ENCODE assay signal across 9 cellular contexts in genomic region chr6:158666637-158667359, GRCh38. TPM values are rescaled to one million over a fixed set of nuclear protein-coding genes. Genes with fewer than 3 reads are reported as not detected.
DNase-seq lines count a peak whose midpoint lies in the region; ATAC-seq and TF ChIP-seq lines count a peak whose summit lies in the region.
"Had no signal": no experiment of that assay in that cellular context is flagged by ENCODE, and none has a peak within 500 bp of the region (broad histone marks: within the 10 kb centered on the region; RNA-seq: fewer than 3 reads in every experiment).

No MANE protein-coding gene starts in this region.

- peak; percentile 83 for ATAC-seq in memory B cell (ENCODE audit: low read depth)
- no peak for ATAC-seq in WTC11

- DNase-seq in AG04450 (ENCODE audit: low read depth, low spot score) (no peak), HuH-7 (ENCODE audit: low spot score) (peak; percentile 47), MCF 10A (ENCODE audit: unreplicated experiment) (peak; percentile 76), memory B cell (ENCODE audit: low spot score in 2 of 2) (no peak), H7 (no peak), WTC11 (ENCODE audit: low spot score) (no peak), dedifferentiated amniotic fluid mesenchymal stem cell (ENCODE audit: extremely low spot score) (no peak), HT-29 (ENCODE audit: low spot score) (no peak)
- DNase-seq: NCI-H2171 treated with DMSO at 0.1 percent for 48 hours had no signal

- H3K27ac ChIP-seq in AG04450 (ENCODE audit: low read depth, low read length): peak overlapping the region; percentile 11

- H3K36me3 ChIP-seq in H7 (replicated peaks; ENCODE audit: control insufficient read depth, insufficient read depth, low read length): no peaks in the 10 kb centered on the region

- intact Hi-C loops in MCF 10A (cut with micrococcal nuclease): no loop called here

- POLR2A ChIA-PET in AG04450 (lab: Yijun Ruan, JAX) (no interaction called here), MCF 10A (lab: Yijun Ruan, JAX) (interaction anchor here (0.5 to 1.6 kb wide), 3 partner anchors 22 to 25 kb away, joined by 3 to 8 read pairs (median 4); partner anchors contain the start of gene DYNLT1), WTC11 (lab: Charles Lee) (no interaction called here)

- no peak for TF ChIP-seq CTCF in AG04450 (IDR thresholded peaks at IDR 0.05; ENCODE audit: low read depth, low read length)
- no peak for TF ChIP-seq CTCF in MCF 10A (IDR thresholded peaks at IDR 0.05; ENCODE audit: unreplicated experiment)
- TF ChIP-seq CTCF in WTC11 (IDR thresholded peaks at IDR 0.05): no peak

- H3K36me3 Mint-ChIP-seq in MCF 10A (ENCODE audit: insufficient read depth, unreplicated experiment): no peaks in the 10 kb centered on the region
- no peaks in the 10 kb centered on the region for H3K36me3 Mint-ChIP-seq in memory B cell
- no peaks in the 10 kb centered on the region for H3K36me3 Mint-ChIP-seq in WTC11

- H3K9me3 Mint-ChIP-seq in MCF 10A (ENCODE audit: unreplicated experiment) (no peaks in the 10 kb centered on the region), memory B cell (no peaks in the 10 kb centered on the region), WTC11 (no peaks in the 10 kb centered on the region)

- no TSS peak for BruUV-seq in MCF 10A (replicated peaks; lab: Mats Ljungman, UMichigan)

- H3K27me3 Mint-ChIP-seq in MCF 10A (ENCODE audit: insufficient read depth, unreplicated experiment) (no peaks in the 10 kb centered on the region), memory B cell (no peaks in the 10 kb centered on the region), WTC11 (ENCODE audit: low read depth) (peaks cover 2% of the 10 kb centered on the region; the same call in 1 of the 2 replicates)

- no peaks in the 10 kb centered on the region; the same call in 1 of the 2 replicates for H3K9me3 ChIP-seq in AG04450 (ENCODE audit: control insufficient read depth, insufficient read depth, low read length)

- H3K27me3 ChIP-seq in AG04450 (ENCODE audit: control insufficient read depth, insufficient read depth, low read length) (peaks cover 2% of the 10 kb centered on the region), H7 (ENCODE audit: control insufficient read depth, insufficient read depth, low read length) (no peaks in the 10 kb centered on the region)

- peak overlapping the region; percentile 54 for H3K27ac Mint-ChIP-seq in MCF 10A (ENCODE audit: low read depth, unreplicated experiment)
- H3K27ac Mint-ChIP-seq in memory B cell: peak overlapping the region; percentile 66
- H3K27ac Mint-ChIP-seq in WTC11: no peak overlapping the region

- H3K4me3 ChIP-seq in AG04450 (ENCODE audit: low read depth, low read length) (no peak overlapping the region), H7 (ENCODE audit: insufficient read depth, low read depth, low read length) (no peak overlapping the region)

- CTCF ChIA-PET in AG04450 (lab: Charles Lee): interaction anchor here (1.2 kb wide), 1 partner anchor 25 kb away, joined by 4 read pairs; no protein-coding TSS in a partner anchor
- CTCF ChIA-PET in MCF 10A (lab: Yijun Ruan, JAX): interaction anchor here (0.5 to 0.7 kb wide), 4 partner anchors 21 to 456 kb away, joined by 3 to 4 read pairs (median 3); no protein-coding TSS in a partner anchor
- CTCF ChIA-PET in WTC11 (lab: Charles Lee): interaction anchor here (2.3 kb wide), 1 partner anchor 25 kb away, joined by 6 read pairs; no protein-coding TSS in a partner anchor

- H3K4me1 Mint-ChIP-seq in MCF 10A (ENCODE audit: insufficient read depth, unreplicated experiment): peaks cover 13% of the 10 kb centered on the region
- H3K4me1 Mint-ChIP-seq in memory B cell: peaks cover 16% of the 10 kb centered on the region
- peaks cover 12% of the 10 kb centered on the region for H3K4me1 Mint-ChIP-seq in WTC11

- no peak overlapping the region for H3K4me3 Mint-ChIP-seq in MCF 10A (ENCODE audit: unreplicated experiment)
- peak overlapping the region; percentile 15 for H3K4me3 Mint-ChIP-seq in memory B cell
- H3K4me3 Mint-ChIP-seq in WTC11: no peak overlapping the region

TF ChIP-seq in WTC11, 78 proteins besides CTCF, POLR2A, EP300 and RAD21 (continues in another document):
- TF ChIP-seq ZNF138 (CRISPR knock-in tag; conservative IDR thresholded peaks at IDR 0.05) (no peak), ETV6 (CRISPR knock-in tag; IDR thresholded peaks at IDR 0.05) (no peak), ATF3 (CRISPR knock-in tag; conservative IDR thresholded peaks at IDR 0.05) (no peak), KAT7 (CRISPR knock-in tag; IDR thresholded peaks at IDR 0.05; ENCODE audit: borderline replicate concordance) (no peak), CREB1 (CRISPR knock-in tag; IDR thresholded peaks at IDR 0.05) (no peak), ZNF219 (CRISPR knock-in tag; IDR thresholded peaks at IDR 0.05; ENCODE audit: borderline replicate concordance) (no peak), NR1H2 (CRISPR knock-in tag; IDR thresholded peaks at IDR 0.05) (no peak), ARID4B (CRISPR knock-in tag; IDR thresholded peaks at IDR 0.05; ENCODE audit: borderline replicate concordance) (no peak), ZNF121 (CRISPR knock-in tag; IDR thresholded peaks at IDR 0.05) (no peak), E2F1 (CRISPR knock-in tag; IDR thresholded peaks at IDR 0.05) (no peak), HMGA2 (CRISPR knock-in tag; IDR thresholded peaks at IDR 0.05) (no peak), ATF6 (CRISPR knock-in tag; IDR thresholded peaks at IDR 0.05) (no peak), ZNF423 (CRISPR knock-in tag; IDR thresholded peaks at IDR 0.05) (no peak)

RNA-seq across cellular contexts. Expression of gene SYTL3, which starts 16.9 kb away (rescaled TPM):
- polyA plus RNA-seq in AG04450 (2011; rRNA removed): 1.6 TPM in 2 replicates
- 1.6 and 2.0 TPM in 2 replicates for polyA minus RNA-seq in AG04450 (2011; rRNA and poly(A)+ RNA removed)
- 0.65 and 0.83 TPM in 2 replicates for total RNA-seq in MCF 10A (2022)
- total RNA-seq in H7 (2014; rRNA removed; shearing (Covaris generic)): 0.74 and 1.2 TPM in 2 replicates
- 0.27 to 0.39 TPM (median 0.28 TPM) in 3 replicates for total RNA-seq in WTC11 (2021)
- total RNA-seq in HT-29 (2014; rRNA removed; shearing (Covaris generic)): 0.41 and 0.94 TPM in 2 replicates

RNA-seq across cellular contexts. Expression of gene DYNLT1, which starts 22.3 kb away (rescaled TPM):
- 414 and 422 TPM in 2 replicates for polyA plus RNA-seq in AG04450 (2011; rRNA removed)
- polyA minus RNA-seq in AG04450 (2011; rRNA and poly(A)+ RNA removed): 125 and 133 TPM in 2 replicates
- total RNA-seq in MCF 10A (2022) (122 and 156 TPM in 2 replicates), WTC11 (2021) (79.0 to 98.1 TPM (median 91.8 TPM) in 3 replicates)
- total RNA-seq in H7 (2014; rRNA removed; shearing (Covaris generic)): 59.9 and 67.6 TPM in 2 replicates
- total RNA-seq in HT-29 (2014; rRNA removed; shearing (Covaris generic)): 37.5 and 54.7 TPM in 2 replicates

Comparison
In these comparisons a context has a peak if more than half of its experiments do, and no peak if none do; other contexts are left out.
1. DNase-seq: peak in HuH-7 (single experiment) and MCF 10A (single experiment); none in AG04450 (single experiment), memory B cell (0 of 2), H7 (single experiment), WTC11 (single experiment), dedifferentiated amniotic fluid mesenchymal stem cell (single experiment) and HT-29 (single experiment).